Comparison of ENCODE assay signal across 15 cellular contexts in the genomic region with DNA sequence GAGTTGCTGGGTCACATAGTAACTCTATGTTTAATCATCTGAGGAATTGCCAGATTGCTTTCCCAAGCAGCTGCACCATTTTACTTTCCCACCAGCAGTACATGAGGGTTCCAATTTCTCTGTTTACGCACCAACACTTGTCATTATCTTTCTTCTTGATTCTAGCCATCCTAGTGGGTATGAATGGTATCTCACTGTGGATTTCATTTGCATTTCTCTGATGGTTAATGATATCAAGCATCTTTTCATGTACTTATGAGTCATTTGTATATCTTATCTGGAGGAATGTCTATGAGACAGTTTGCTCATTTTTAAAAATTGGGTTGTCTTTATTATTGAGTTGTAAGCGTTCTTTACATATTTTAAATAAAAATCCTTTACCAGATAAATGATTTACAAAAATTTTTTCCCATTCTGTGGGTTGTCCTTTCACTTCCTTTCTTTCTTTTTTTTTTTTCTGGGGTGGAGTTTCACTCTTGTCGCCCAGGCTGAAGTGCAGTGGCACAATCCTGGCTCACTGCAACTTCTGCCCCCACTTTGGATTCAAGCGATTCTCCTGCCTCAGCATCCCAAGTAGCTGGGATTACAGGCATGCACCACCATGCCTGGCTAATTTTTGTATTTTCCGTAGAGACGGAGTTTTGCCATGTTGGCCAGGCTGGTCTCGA. TPM values are rescaled to one million over a fixed set of nuclear protein-coding genes. Genes with fewer than 3 reads are reported as not detected.
"Had no signal": no experiment of that assay in that cellular context is flagged by ENCODE, and none has a peak within 500 bp of the region (broad histone marks: within the 10 kb centered on the region; RNA-seq: fewer than 3 reads in every experiment).

No MANE protein-coding gene starts in this region.

- DNase-seq: activated CD4-positive, alpha-beta T cell treated with anti-CD3 and anti-CD28 coated beads for 48 hours; activated naive CD4-positive, alpha-beta T cell; activated naive CD8-positive, alpha-beta T cell treated with anti-CD3 and anti-CD28 coated beads, Interleukin-2, amount 50 U/mL, for 24 hours; dorsolateral prefrontal cortex; endodermal cell; left lung; mammary epithelial cell; naive B cell; ovary; right lobe of liver; stimulated activated naive CD8-positive, alpha-beta T cell treated with anti-CD3 and anti-CD28 coated beads, Interleukin-15, amount 100 ng/mL, for 72 hours; upper lobe of right lung had no signal

- ATAC-seq: activated naive CD8-positive, alpha-beta T cell treated with anti-CD3 and anti-CD28 coated beads, Interleukin-2, amount 50 U/mL, for 24 hours; left lung; right lobe of liver; stimulated activated naive CD8-positive, alpha-beta T cell treated with anti-CD3 and anti-CD28 coated beads, Interleukin-15, amount 100 ng/mL, for 72 hours; upper lobe of right lung had no signal

- H3K4me3 Mint-ChIP-seq: activated naive CD8-positive, alpha-beta T cell treated with anti-CD3 and anti-CD28 coated beads, Interleukin-2, amount 50 U/mL, for 24 hours; endodermal cell; naive B cell; stimulated activated naive CD8-positive, alpha-beta T cell treated with anti-CD3 and anti-CD28 coated beads, Interleukin-15, amount 100 ng/mL, for 72 hours had no signal

- H3K27ac Mint-ChIP-seq: activated naive CD8-positive, alpha-beta T cell treated with anti-CD3 and anti-CD28 coated beads, Interleukin-2, amount 50 U/mL, for 24 hours; endodermal cell had no signal

- H3K9me3 Mint-ChIP-seq: activated naive CD8-positive, alpha-beta T cell treated with anti-CD3 and anti-CD28 coated beads, Interleukin-2, amount 50 U/mL, for 24 hours; endodermal cell; naive B cell; stimulated activated naive CD8-positive, alpha-beta T cell treated with anti-CD3 and anti-CD28 coated beads, Interleukin-15, amount 100 ng/mL, for 72 hours had no signal

- H3K4me3 ChIP-seq: ascending aorta, dorsolateral prefrontal cortex, hepatocyte, left lung, ovary, right lobe of liver, smooth muscle cell, upper lobe of right lung had no signal

- H3K27me3 Mint-ChIP-seq: naive B cell; stimulated activated naive CD8-positive, alpha-beta T cell treated with anti-CD3 and anti-CD28 coated beads, Interleukin-15, amount 100 ng/mL, for 72 hours had no signal

RNA-seq across cellular contexts. Expression of a gene that starts 8.9 kb away (rescaled TPM):
- total RNA-seq: ascending aorta, upper lobe of right lung had no signal
